ENCODE assay signal across 8 cellular contexts in genomic region chr10:58514102-58514472, GRCh38. TPM values are rescaled to one million over a fixed set of nuclear protein-coding genes. Genes with fewer than 3 reads are reported as not detected.
DNase-seq lines count a peak whose midpoint lies in the region; ATAC-seq, FAIRE-seq and TF ChIP-seq lines count a peak whose summit lies in the region.
"Had no signal": no experiment of that assay in that cellular context is flagged by ENCODE, and none has a peak within 500 bp of the region (broad histone marks: within the 10 kb centered on the region; RNA-seq: fewer than 3 reads in every experiment).

No MANE protein-coding gene starts in this region.

- H4K20me1 ChIP-seq in keratinocyte (ENCODE audit: control insufficient read depth, extremely low read depth, insufficient read depth, low read length) = no peaks in the 10 kb centered on the region

- H3K4me3 ChIP-seq in keratinocyte (ENCODE audit: control insufficient read depth in 2 of 3, extremely low read depth in 1 of 3, insufficient read depth in 2 of 3, low read depth in 1 of 3, low read length in 3 of 3) (peak overlapping the region; percentile 62 to 83 (median 78)), subcutaneous abdominal adipose tissue (ENCODE audit: low read depth in 1 of 5, low read length in 5 of 5) (peak overlapping the region; percentile 66 to 93 (median 78)), spleen (peak overlapping the region in 4 of 8 donors; percentile 50 to 76 (median 52))

- peak overlapping the region; percentile 95 for H3K4me3 Mint-ChIP-seq in HFFc6
- H3K4me3 Mint-ChIP-seq in activated naive CD8-positive, alpha-beta T cell treated with anti-CD3 and anti-CD28 coated beads, Interleukin-2, amount 50 U/mL, for 24 hours = peak overlapping the region; percentile 63

- no peak for TF ChIP-seq CTCF in HFFc6 (IDR thresholded peaks at IDR 0.05)
- TF ChIP-seq CTCF in keratinocyte (optimal IDR thresholded peaks at IDR 0.05 in 1 of 3, IDR thresholded peaks at IDR 0.05 in 1 of 3, conservative IDR thresholded peaks at IDR 0.05 in 1 of 3; ENCODE audit: extremely low read depth in 1 of 3, insufficient read depth in 2 of 3, low read length in 3 of 3) = no peak
- no peak for TF ChIP-seq CTCF in spleen (IDR thresholded peaks at IDR 0.05 in 8 of 11, conservative IDR thresholded peaks at IDR 0.05 in 3 of 11)

- H3K4me2 ChIP-seq in keratinocyte (ENCODE audit: control insufficient read depth, extremely low read depth, insufficient read depth, low read depth, low read length) = peak overlapping the region; percentile 86

- peaks cover 2% of the 10 kb centered on the region; the same call in 1 of the 2 replicates for H3K27me3 Mint-ChIP-seq in HFFc6 (ENCODE audit: insufficient read depth)
- H3K27me3 Mint-ChIP-seq in activated naive CD8-positive, alpha-beta T cell treated with anti-CD3 and anti-CD28 coated beads, Interleukin-2, amount 50 U/mL, for 24 hours = peaks cover 35% of the 10 kb centered on the region

- H3K27me3 ChIP-seq in keratinocyte (ENCODE audit: control insufficient read depth, extremely low read depth, insufficient read depth, low read length) (peaks cover 23% of the 10 kb centered on the region), subcutaneous abdominal adipose tissue (ENCODE audit: control insufficient read depth in 5 of 5, insufficient read depth in 4 of 5, low read length in 5 of 5) (peaks cover 0 to 16% (median 13%) of the 10 kb centered on the region in 5 donors), spleen (replicated peaks in 1 of 7) (peaks cover 0 to 65% (median 23%) of the 10 kb centered on the region in 7 donors)

- 25 to 50% (median 33%) methylated on average over 11 of the region's 11 CpGs for WGBS in spleen, 5 donors

- no peaks in the 10 kb centered on the region for H3K9me3 Mint-ChIP-seq in HFFc6
- H3K9me3 Mint-ChIP-seq in activated naive CD8-positive, alpha-beta T cell treated with anti-CD3 and anti-CD28 coated beads, Interleukin-2, amount 50 U/mL, for 24 hours = no peaks in the 10 kb centered on the region
- H3K9me3 Mint-ChIP-seq: activated naive CD4-positive, alpha-beta T cell treated with anti-CD3 and anti-CD28 coated beads, Interleukin-2, amount 50 U/mL, for 72 hours had no signal

- peaks cover 36% of the 10 kb centered on the region for H3K79me2 ChIP-seq in keratinocyte (ENCODE audit: control insufficient read depth, insufficient read depth, low read length)

- dilution Hi-C loops in keratinocyte (cut with MboI; ENCODE audit: extremely low pct_ligation_motif_present, low sequenced_read_pairs) = no loop called here

- no peak for FAIRE-seq in keratinocyte (lab: Jason Lieb, UNC)

- no peaks in the 10 kb centered on the region for H3K9me1 ChIP-seq in keratinocyte (ENCODE audit: control insufficient read depth, extremely low read depth, insufficient read depth, low read length)

- H2AFZ ChIP-seq in keratinocyte (ENCODE audit: control insufficient read depth, low read length) = no peak overlapping the region

- DNase-seq in HFFc6 = no peak
- DNase-seq in activated naive CD8-positive, alpha-beta T cell treated with anti-CD3 and anti-CD28 coated beads, Interleukin-2, amount 50 U/mL, for 24 hours = no peak
- no peak for DNase-seq in keratinocyte (ENCODE audit: low read depth, low spot score)
- no peak for DNase-seq in spleen
- no peak for DNase-seq in NK-92 treated with Interleukin-12 subunit alpha and Interleukin-12 subunit beta, amount 100 ng/mL, for 24 hours (lab: John Stamatoyannopoulos, UW)
- DNase-seq in activated CD4-positive, alpha-beta T cell treated with anti-CD3 and anti-CD28 coated beads for 1 hour = no peak

- H3K9ac ChIP-seq in keratinocyte (ENCODE audit: control insufficient read depth, extremely low read depth, insufficient read depth, low read length) (peak overlapping the region; percentile 75), subcutaneous abdominal adipose tissue (ENCODE audit: low read length in 5 of 5) (peak overlapping the region in 3 of 5 donors; percentile 37 to 71 (median 40))

- H3K36me3 Mint-ChIP-seq in HFFc6 (ENCODE audit: low read depth) = peaks cover 23% of the 10 kb centered on the region
- no peaks in the 10 kb centered on the region for H3K36me3 Mint-ChIP-seq in activated naive CD8-positive, alpha-beta T cell treated with anti-CD3 and anti-CD28 coated beads, Interleukin-2, amount 50 U/mL, for 24 hours (ENCODE audit: low read depth)

- intact Hi-C loops in spleen (cut with DNase I; ENCODE audit: low total_unique reads) = no loop called here

- TF ChIP-seq POLR2A in spleen (IDR thresholded peaks at IDR 0.05) = no peak

- peak overlapping the region; percentile 90 for H3K27ac Mint-ChIP-seq in HFFc6
- H3K27ac Mint-ChIP-seq in activated naive CD8-positive, alpha-beta T cell treated with anti-CD3 and anti-CD28 coated beads, Interleukin-2, amount 50 U/mL, for 24 hours = no peak overlapping the region

- ATAC-seq in activated naive CD8-positive, alpha-beta T cell treated with anti-CD3 and anti-CD28 coated beads, Interleukin-2, amount 50 U/mL, for 24 hours = no peak

- H3K27ac ChIP-seq in keratinocyte (ENCODE audit: control insufficient read depth, insufficient read depth, low read length) = no peak overlapping the region
- peak overlapping the region; percentile 47 for H3K27ac ChIP-seq in subcutaneous abdominal adipose tissue (ENCODE audit: low read depth, low read length)
- H3K27ac ChIP-seq in spleen = peak overlapping the region in 4 of 8 donors; percentile 71 to 81 (median 73)

- H3K36me3 ChIP-seq in keratinocyte (ENCODE audit: control insufficient read depth in 2 of 2, extremely low read depth in 1 of 2, insufficient read depth in 2 of 2, low read length in 2 of 2) = no peaks in the 10 kb centered on the region
- H3K36me3 ChIP-seq in subcutaneous abdominal adipose tissue (ENCODE audit: control insufficient read depth in 5 of 5, insufficient read depth in 5 of 5, low read length in 5 of 5) = no peaks in the 10 kb centered on the region
- no peaks in the 10 kb centered on the region for H3K36me3 ChIP-seq in spleen

- H3K4me1 Mint-ChIP-seq in HFFc6 (ENCODE audit: low read depth) = peaks cover 40% of the 10 kb centered on the region
- peaks cover 10% of the 10 kb centered on the region for H3K4me1 Mint-ChIP-seq in activated naive CD8-positive, alpha-beta T cell treated with anti-CD3 and anti-CD28 coated beads, Interleukin-2, amount 50 U/mL, for 24 hours

- peaks cover 13% of the 10 kb centered on the region for H3K4me1 ChIP-seq in keratinocyte (ENCODE audit: control insufficient read depth, extremely low read depth, insufficient read depth, low read length)
- peaks cover 0 to 26% (median 20%) of the 10 kb centered on the region in 5 donors for H3K4me1 ChIP-seq in subcutaneous abdominal adipose tissue (ENCODE audit: control insufficient read depth in 5 of 5, insufficient read depth in 5 of 5, low read length in 5 of 5)
- H3K4me1 ChIP-seq in spleen = peaks cover 3 to 24% (median 16%) of the 10 kb centered on the region in 6 donors

- no peaks in the 10 kb centered on the region for H3K9me3 ChIP-seq in keratinocyte (ENCODE audit: control insufficient read depth, low read depth, low read length)
- no peaks in the 10 kb centered on the region for H3K9me3 ChIP-seq in subcutaneous abdominal adipose tissue (ENCODE audit: control insufficient read depth in 5 of 5, low read length in 5 of 5)
- H3K9me3 ChIP-seq in spleen = no peaks in the 10 kb centered on the region

RNA-seq across cellular contexts. Expression of gene BICC1, which starts 1.4 kb away (rescaled TPM):
- 10 to 100 TPM; 55.6 to 67.7 (median 64.8) TPM for total RNA-seq in HFFc6 (2021; fragmentation: NEBNext Ultra II Directional; extraction: Animal tissue kit (Norgen Biotek cat#: 25700))
- polyA plus RNA-seq in keratinocyte = 3.1 to 4.2 TPM (median 3.8 TPM) in 3 replicates
- 1.0 TPM for polyA plus RNA-seq in keratinocyte (2011; ENCODE audit: low read depth)
- polyA plus RNA-seq in keratinocyte (2011; cell fraction: cytosol; rRNA removed) = 3.5 and 4.4 TPM in 2 replicates
- 7.9 TPM in 2 replicates for polyA plus RNA-seq in keratinocyte (2011; cell fraction: nucleus; rRNA removed)
- 1.6 and 5.8 TPM in 2 replicates for polyA plus RNA-seq in keratinocyte (2012; ENCODE audit: low replicate concordance)
- polyA minus RNA-seq in keratinocyte = 14.7 to 27.4 TPM (median 19.1 TPM) in 3 replicates
- 10.2 TPM for polyA minus RNA-seq in keratinocyte (2011; cell fraction: cytosol; rRNA and poly(A)+ RNA removed)
- 16.2 and 37.1 TPM in 2 replicates for polyA minus RNA-seq in keratinocyte (2011; cell fraction: nucleus; rRNA and poly(A)+ RNA removed)
- 1 to 10 TPM; 3.4 to 5.4 (median 3.8) TPM for total RNA-seq in spleen
- 1 to 10 TPM in 1 of 3 donors, under 1 TPM in 2; 0.86 to 1.0 (median 0.91) TPM for polyA plus RNA-seq in spleen

Comparison
In these comparisons a context has a peak if more than half of its experiments do, and no peak if none do; other contexts are left out.
1. RNA of gene BICC1, which starts 1.4 kb away (total RNA-seq): 55.6 to 67.7 TPM in HFFc6; 3.4 to 5.4 TPM in spleen; every median in the first group is over 4 times any median in the second.